ENCODE assay signal across 8 cellular contexts in genomic region chr10:122374246-122374858, GRCh38. TPM values are rescaled to one million over a fixed set of nuclear protein-coding genes. Genes with fewer than 3 reads are reported as not detected.
DNase-seq lines count a peak whose midpoint lies in the region; ATAC-seq, FAIRE-seq and TF ChIP-seq lines count a peak whose summit lies in the region.

Gene PLEKHA1 (plus strand): TSS chr10:122374708. CDS start chr10:122393201, 18,493 bp downstream.

- H3K27me3 ChIP-seq in astrocyte (ENCODE audit: insufficient read depth, low read length) (no peaks in the 10 kb centered on the region), right cardiac atrium (ENCODE audit: control insufficient read depth, insufficient read depth) (no peaks in the 10 kb centered on the region), prostate gland (replicated peaks; ENCODE audit: insufficient read depth) (no peaks in the 10 kb centered on the region), upper lobe of right lung (no peaks in the 10 kb centered on the region)

- under 1% methylated on average over 71 of the region's 71 CpGs for WGBS in right cardiac atrium
- under 1% methylated on average over 47 of the region's 71 CpGs for WGBS in prostate gland

- intact Hi-C loops in right cardiac atrium (cut with DNase I) = no loop called here
- intact Hi-C loops in prostate gland (cut with DNase I) = loop anchor here (5.0 kb wide), 1 partner anchor 118 kb away; no protein-coding TSS in a partner anchor
- intact Hi-C loops in upper lobe of right lung (cut with DNase I) = no loop called here

- H3K36me3 Mint-ChIP-seq in astrocyte (ENCODE audit: low read depth, unreplicated experiment) = peaks cover 3% of the 10 kb centered on the region

- no peaks in the 10 kb centered on the region for H3K27me3 Mint-ChIP-seq in astrocyte (ENCODE audit: low read depth, unreplicated experiment)

- H3K4me3 Mint-ChIP-seq in astrocyte (ENCODE audit: unreplicated experiment) = peak within 1 kb of the TSS; percentile 94

- H3K9me3 ChIP-seq in astrocyte (ENCODE audit: insufficient read depth, low read depth, low read length) (no peaks in the 10 kb centered on the region), right cardiac atrium (ENCODE audit: control insufficient read depth, low read length) (no peaks in the 10 kb centered on the region), prostate gland (no peaks in the 10 kb centered on the region), upper lobe of right lung (no peaks in the 10 kb centered on the region)

- peaks cover 23% of the 10 kb centered on the region for H4K20me1 ChIP-seq in astrocyte (ENCODE audit: insufficient read depth, low read length)

- no peaks in the 10 kb centered on the region for H3K9me3 Mint-ChIP-seq in astrocyte (ENCODE audit: unreplicated experiment)

- H3K4me1 ChIP-seq in astrocyte (ENCODE audit: insufficient read depth, low read length) = peaks cover 19% of the 10 kb centered on the region
- no peaks in the 10 kb centered on the region for H3K4me1 ChIP-seq in right cardiac atrium (ENCODE audit: control insufficient read depth, insufficient read depth, low read length)
- H3K4me1 ChIP-seq in prostate gland (replicated peaks) = no peaks in the 10 kb centered on the region
- H3K4me1 ChIP-seq in upper lobe of right lung = peaks cover 6% of the 10 kb centered on the region

- H2AFZ ChIP-seq in astrocyte (ENCODE audit: low read depth, low read length) = peak within 1 kb of the TSS; percentile 76

- DNase-seq in GM12865 (ENCODE audit: low read depth) (peak; percentile 93), NCI-H1436 treated with DMSO at 0.1 percent for 48 hours (lab: John Stamatoyannopoulos, UW) (peak; percentile 91), T-helper 9 cell (peak; percentile 89), astrocyte (ENCODE audit: low read depth) (peak; percentile 87), right cardiac atrium (peak; percentile 96 to 99 (median 98)), prostate gland (ENCODE audit: low spot score) (peak; percentile 94), upper lobe of right lung (peak; percentile 98)

- peak within 1 kb of the TSS; percentile 97 for H3K4me2 ChIP-seq in astrocyte (ENCODE audit: low read length)

- H3K9ac ChIP-seq in astrocyte (ENCODE audit: low read length) = peak within 1 kb of the TSS; percentile 85

- peak; percentile 79 for TF ChIP-seq POLR2A in prostate gland (IDR thresholded peaks at IDR 0.05)

- H3K4me1 Mint-ChIP-seq in astrocyte (ENCODE audit: low read depth, unreplicated experiment) = peaks cover 18% of the 10 kb centered on the region

- H3K27ac Mint-ChIP-seq in astrocyte (ENCODE audit: unreplicated experiment) = peak within 1 kb of the TSS; percentile 89

- FAIRE-seq in astrocyte (lab: Jason Lieb, UNC) = no peak

- TF ChIP-seq CTCF in GM12865 (IDR thresholded peaks at IDR 0.05; ENCODE audit: insufficient read depth, low read depth, low read length, missing control alignments) = no peak
- TF ChIP-seq CTCF in astrocyte (IDR thresholded peaks at IDR 0.05; ENCODE audit: insufficient read depth, low read depth, low read length) = no peak
- peak in 2 of 4 experiments; percentile 27 to 50 for TF ChIP-seq CTCF in prostate gland (IDR thresholded peaks at IDR 0.05)
- no peak for TF ChIP-seq CTCF in upper lobe of right lung (IDR thresholded peaks at IDR 0.05)

- H3K79me2 ChIP-seq in astrocyte (ENCODE audit: insufficient read depth, low read length) = peaks cover 30% of the 10 kb centered on the region

- peak within 1 kb of the TSS; percentile 72 for H3K27ac ChIP-seq in astrocyte (ENCODE audit: low read depth, low read length)
- peak within 1 kb of the TSS; percentile 91 for H3K27ac ChIP-seq in right cardiac atrium (ENCODE audit: low read length)
- peak within 1 kb of the TSS; percentile 91 to 97 for H3K27ac ChIP-seq in prostate gland
- peak within 1 kb of the TSS; percentile 92 for H3K27ac ChIP-seq in upper lobe of right lung

- ATAC-seq in HG02840 (IDR thresholded peaks at IDR 0.05; ENCODE audit: low FRiP score, unreplicated experiment) (peak; percentile 91), right cardiac atrium (peak; percentile 98), upper lobe of right lung (peak; percentile 97)

- H3K36me3 ChIP-seq in astrocyte (ENCODE audit: insufficient read depth, low read length) (no peaks in the 10 kb centered on the region), prostate gland (no peaks in the 10 kb centered on the region), upper lobe of right lung (no peaks in the 10 kb centered on the region)

- H3K4me3 ChIP-seq in GM12865 (ENCODE audit: low read depth, low read length) (peak within 1 kb of the TSS; percentile 37), astrocyte (ENCODE audit: insufficient read depth, low read depth, low read length) (peak within 1 kb of the TSS; percentile 87), right cardiac atrium (ENCODE audit: low read length) (peak within 1 kb of the TSS; percentile 89), prostate gland (peak within 1 kb of the TSS; percentile 91), upper lobe of right lung (peak within 1 kb of the TSS; percentile 61)

RNA-seq across cellular contexts. Expression of gene PLEKHA1, which starts in this region (rescaled TPM):
- total RNA-seq in astrocyte (30.9 and 31.7 TPM in 2 replicates), right cardiac atrium (10 to 100 TPM; 35.8 to 42.8 (median 39.6) TPM), prostate gland (10 to 100 TPM; 24.2 to 35.2 TPM), upper lobe of right lung (59.9 TPM)
- polyA plus RNA-seq in right cardiac atrium = 15.7 TPM

Comparison
In these comparisons a context has a peak if more than half of its experiments do, and no peak if none do; other contexts are left out.
1. Peak in every context shown above with its lines: DNase-seq, ATAC-seq, H3K4me3 ChIP-seq and H3K27ac ChIP-seq.
2. H3K4me3 ChIP-seq: peak in every context shown above with its lines; median percentile 91 in prostate gland; 89 in right cardiac atrium; 87 in astrocyte; 61 in upper lobe of right lung; 37 in GM12865.